ENCODE assay signal across 9 cellular contexts in the genomic region with DNA sequence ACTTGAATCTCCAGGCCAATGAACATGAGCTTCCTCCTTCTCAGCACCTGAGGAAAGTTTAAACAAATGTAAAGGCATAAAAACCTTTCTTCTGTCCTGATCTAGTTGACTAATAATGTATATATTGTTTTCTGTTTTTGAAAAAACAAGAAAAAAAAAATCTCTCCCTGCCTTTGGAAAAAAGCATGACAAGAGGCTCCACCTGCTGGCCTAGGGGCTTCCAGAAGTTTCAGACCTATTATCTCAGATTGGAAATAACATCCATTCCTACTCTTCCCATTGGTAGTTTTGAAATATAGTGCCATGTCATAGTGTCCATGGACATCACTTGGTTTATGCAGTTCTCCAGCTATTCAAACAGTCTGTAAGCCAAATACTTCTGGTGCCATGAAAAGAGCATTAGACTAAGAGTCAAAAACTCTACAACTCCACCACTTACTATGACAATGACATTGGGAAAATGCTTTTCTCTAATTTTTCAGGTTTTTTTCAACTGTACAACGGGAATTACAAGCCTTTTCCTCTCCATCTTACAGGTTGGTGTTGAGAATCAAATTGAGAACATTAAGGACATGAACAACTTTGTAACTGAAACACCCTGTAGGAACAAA.
DNase-seq lines count a peak whose midpoint lies in the region; ATAC-seq, FAIRE-seq and TF ChIP-seq lines count a peak whose summit lies in the region.
"Had no signal": no experiment of that assay in that cellular context is flagged by ENCODE, and none has a peak within 500 bp of the region (broad histone marks: within the 10 kb centered on the region; RNA-seq: fewer than 3 reads in every experiment).

No MANE protein-coding gene starts in this region.

- dilution Hi-C loops in endothelial cell of umbilical vein (cut with MboI; ENCODE audit: extremely low pct_ligation_motif_present, low sequenced_read_pairs): no loop called here

- POLR2A ChIA-PET in endothelial cell of umbilical vein (lab: Charles Lee): no interaction called here

- FAIRE-seq in endothelial cell of umbilical vein (lab: Jason Lieb, UNC): no peak

- H3K4me3 ChIP-seq in DOHH2 (ENCODE audit: low read length): no peak overlapping the region
- H3K4me3 ChIP-seq in endothelial cell of umbilical vein (replicated peaks in 1 of 3; ENCODE audit: insufficient read depth in 1 of 3, low read depth in 1 of 3, low read length in 3 of 3): no peak overlapping the region
- H3K4me3 ChIP-seq in neural cell (ENCODE audit: low read length): no peak overlapping the region
- no peak overlapping the region for H3K4me3 ChIP-seq in mucosa of descending colon

- CTCF ChIA-PET in endothelial cell of umbilical vein (lab: Charles Lee): interaction anchor here (0.8 to 3.5 kb wide), 5 partner anchors 120 to 664 kb away, joined by 3 to 31 read pairs (median 3); no protein-coding TSS in a partner anchor

- intact Hi-C loops in endothelial cell of umbilical vein (cut with micrococcal nuclease) (loop anchor here (1.0 to 5.0 kb wide), 5 partner anchors 114 to 337 kb away; no protein-coding TSS in a partner anchor), mucosa of descending colon (cut with DNase I, micrococcal nuclease) (no loop called here)

- no peak for TF ChIP-seq RAD21 in neural cell (conservative IDR thresholded peaks at IDR 0.05)

- H3K36me3 ChIP-seq in DOHH2 (ENCODE audit: control insufficient read depth, low read length): no peaks in the 10 kb centered on the region
- H3K36me3 ChIP-seq in endothelial cell of umbilical vein (ENCODE audit: control insufficient read depth in 2 of 2, extremely low read depth in 1 of 2, insufficient read depth in 2 of 2, low read length in 2 of 2): no peaks in the 10 kb centered on the region
- no peaks in the 10 kb centered on the region for H3K36me3 ChIP-seq in neural cell (ENCODE audit: insufficient read depth, low read length)
- H3K36me3 ChIP-seq in mucosa of descending colon (ENCODE audit: low read depth): no peaks in the 10 kb centered on the region

- H2AFZ ChIP-seq in endothelial cell of umbilical vein (ENCODE audit: low read depth, low read length) (peak overlapping the region; percentile 44), neural cell (ENCODE audit: low read depth, low read length) (no peak overlapping the region)

- H3K9ac ChIP-seq in endothelial cell of umbilical vein (replicated peaks; ENCODE audit: extremely low read depth, insufficient read depth, low read length) (no peak overlapping the region), neural cell (ENCODE audit: low read length) (no peak overlapping the region)

- peak; percentile 21 for TF ChIP-seq CTCF in DOHH2 (IDR thresholded peaks at IDR 0.05; ENCODE audit: low read depth, low read length, poor library complexity, severe bottlenecking)
- TF ChIP-seq CTCF in endothelial cell of umbilical vein (IDR thresholded peaks at IDR 0.05; ENCODE audit: extremely low read depth in 1 of 2, insufficient read depth in 1 of 2, low read depth in 1 of 2, low read length in 2 of 2): peak; percentile 37 to 46
- peak; percentile 32 for TF ChIP-seq CTCF in neural cell (IDR thresholded peaks at IDR 0.05; ENCODE audit: poor library complexity, severe bottlenecking)
- TF ChIP-seq CTCF in mucosa of descending colon (IDR thresholded peaks at IDR 0.05): no peak

- no peaks in the 10 kb centered on the region for H3K27me3 ChIP-seq in DOHH2 (ENCODE audit: control insufficient read depth, low read length)
- H3K27me3 ChIP-seq in endothelial cell of umbilical vein (ENCODE audit: control insufficient read depth in 2 of 2, insufficient read depth in 2 of 2, low read length in 2 of 2): no peaks in the 10 kb centered on the region
- no peaks in the 10 kb centered on the region for H3K27me3 ChIP-seq in neural cell (ENCODE audit: insufficient read depth, low read depth, low read length)

- H3K9me3 ChIP-seq in DOHH2 (ENCODE audit: control insufficient read depth, insufficient read depth, low read length) (no peaks in the 10 kb centered on the region), endothelial cell of umbilical vein (replicated peaks; ENCODE audit: control insufficient read depth, insufficient read depth, low read length) (no peaks in the 10 kb centered on the region), neural cell (ENCODE audit: low read length) (no peaks in the 10 kb centered on the region), mucosa of descending colon (no peaks in the 10 kb centered on the region)

- H3K4me2 ChIP-seq in DOHH2 (ENCODE audit: low read length) (no peak overlapping the region), endothelial cell of umbilical vein (ENCODE audit: insufficient read depth, low read length) (no peak overlapping the region), neural cell (ENCODE audit: low read length) (no peak overlapping the region)

- BruUV-seq in endothelial cell of umbilical vein (replicated peaks; lab: Mats Ljungman, UMichigan): no TSS peak

- H4K20me1 ChIP-seq in DOHH2 (ENCODE audit: control insufficient read depth, insufficient read depth, low read depth, low read length) (no peaks in the 10 kb centered on the region), endothelial cell of umbilical vein (replicated peaks; ENCODE audit: control insufficient read depth, extremely low read depth, insufficient read depth, low read length) (no peaks in the 10 kb centered on the region), neural cell (ENCODE audit: insufficient read depth) (no peaks in the 10 kb centered on the region)

- H3K79me2 ChIP-seq in DOHH2 (ENCODE audit: control insufficient read depth, low read length): no peaks in the 10 kb centered on the region
- H3K79me2 ChIP-seq in endothelial cell of umbilical vein (ENCODE audit: control insufficient read depth, insufficient read depth, low read length): no peaks in the 10 kb centered on the region
- H3K79me2 ChIP-seq in neural cell (replicated peaks; ENCODE audit: insufficient read depth, low read length): no peaks in the 10 kb centered on the region

- ATAC-seq in HG03460 (IDR thresholded peaks at IDR 0.05; ENCODE audit: unreplicated experiment) (no peak), GM18861 (IDR thresholded peaks at IDR 0.05; ENCODE audit: unreplicated experiment) (no peak), mucosa of descending colon (no peak), GM21723 (IDR thresholded peaks at IDR 0.05; ENCODE audit: unreplicated experiment) (no peak)
- ATAC-seq: activated CD8-positive, alpha-beta T cell treated with anti-CD3 and anti-CD28 coated beads for 36 hours had no signal

- H3K9me1 ChIP-seq in endothelial cell of umbilical vein (replicated peaks; ENCODE audit: control insufficient read depth, extremely low read depth, insufficient read depth, low read length): no peaks in the 10 kb centered on the region

- H3F3A ChIP-seq in DOHH2 (ENCODE audit: control insufficient read depth, insufficient read depth) (no peaks in the 10 kb centered on the region), neural cell (ENCODE audit: insufficient read depth, low read length, poor library complexity, severe bottlenecking) (no peaks in the 10 kb centered on the region)

- no peaks in the 10 kb centered on the region for H3K4me1 ChIP-seq in DOHH2 (ENCODE audit: control insufficient read depth, low read length)
- H3K4me1 ChIP-seq in endothelial cell of umbilical vein (ENCODE audit: control insufficient read depth, extremely low read depth, insufficient read depth, low read length): peaks cover 4% of the 10 kb centered on the region
- H3K4me1 ChIP-seq in mucosa of descending colon (ENCODE audit: low read depth): no peaks in the 10 kb centered on the region

- DNase-seq in NCI-H748 (lab: John Stamatoyannopoulos, UW; ENCODE audit: unreplicated experiment) (peak; percentile 48), endothelial cell of umbilical vein (ENCODE audit: low read depth, low spot score) (peak; percentile 67), mucosa of descending colon (no peak)
- DNase-seq: activated CD8-positive, alpha-beta T cell treated with anti-CD3 and anti-CD28 coated beads for 36 hours had no signal

- no peak for TF ChIP-seq POLR2A in endothelial cell of umbilical vein (IDR thresholded peaks at IDR 0.05; ENCODE audit: low read depth, low read length)

- H3K9me2 ChIP-seq in DOHH2 (replicated peaks; ENCODE audit: control insufficient read depth, low read length): no peaks in the 10 kb centered on the region
- H3K9me2 ChIP-seq in neural cell (ENCODE audit: insufficient read depth, low read length): no peaks in the 10 kb centered on the region

- no peak overlapping the region for H3K27ac ChIP-seq in DOHH2 (ENCODE audit: low read depth, low read length)
- no peak overlapping the region for H3K27ac ChIP-seq in endothelial cell of umbilical vein (ENCODE audit: insufficient read depth, low read depth, low read length)
- H3K27ac ChIP-seq in neural cell (ENCODE audit: low read length): no peak overlapping the region

- TF ChIP-seq EP300 in neural cell (conservative IDR thresholded peaks at IDR 0.05; ENCODE audit: poor library complexity, severe bottlenecking): no peak

TF ChIP-seq in endothelial cell of umbilical vein, 7 proteins besides CTCF, POLR2A, EP300 and RAD21:
- no peak for TF ChIP-seq EZH2 (IDR thresholded peaks at IDR 0.05; ENCODE audit: borderline replicate concordance, low read depth, low read length, severe bottlenecking)
- TF ChIP-seq FOS (IDR thresholded peaks at IDR 0.05; ENCODE audit: borderline replicate concordance, insufficient read depth, low read length): no peak
- TF ChIP-seq MYC (IDR thresholded peaks at IDR 0.05; ENCODE audit: low read depth, low read length): no peak

TF ChIP-seq in neural cell, 6 proteins besides CTCF, POLR2A, EP300 and RAD21:
- no peak for TF ChIP-seq EZH2 (IDR thresholded peaks at IDR 0.05; ENCODE audit: borderline replicate concordance, insufficient read depth, low read length, poor library complexity, severe bottlenecking)
- peak; percentile 33 for TF ChIP-seq SMC3 (conservative IDR thresholded peaks at IDR 0.05; ENCODE audit: poor library complexity)
- TF ChIP-seq MXI1 (conservative IDR thresholded peaks at IDR 0.05; ENCODE audit: poor library complexity, severe bottlenecking): no peak

Comparison
In these comparisons a context has a peak if more than half of its experiments do, and no peak if none do; other contexts are left out.
1. DNase-seq: peak in NCI-H748 (single experiment) and endothelial cell of umbilical vein (single experiment); none in mucosa of descending colon (0 of 3).